In the genomic region with DNA sequence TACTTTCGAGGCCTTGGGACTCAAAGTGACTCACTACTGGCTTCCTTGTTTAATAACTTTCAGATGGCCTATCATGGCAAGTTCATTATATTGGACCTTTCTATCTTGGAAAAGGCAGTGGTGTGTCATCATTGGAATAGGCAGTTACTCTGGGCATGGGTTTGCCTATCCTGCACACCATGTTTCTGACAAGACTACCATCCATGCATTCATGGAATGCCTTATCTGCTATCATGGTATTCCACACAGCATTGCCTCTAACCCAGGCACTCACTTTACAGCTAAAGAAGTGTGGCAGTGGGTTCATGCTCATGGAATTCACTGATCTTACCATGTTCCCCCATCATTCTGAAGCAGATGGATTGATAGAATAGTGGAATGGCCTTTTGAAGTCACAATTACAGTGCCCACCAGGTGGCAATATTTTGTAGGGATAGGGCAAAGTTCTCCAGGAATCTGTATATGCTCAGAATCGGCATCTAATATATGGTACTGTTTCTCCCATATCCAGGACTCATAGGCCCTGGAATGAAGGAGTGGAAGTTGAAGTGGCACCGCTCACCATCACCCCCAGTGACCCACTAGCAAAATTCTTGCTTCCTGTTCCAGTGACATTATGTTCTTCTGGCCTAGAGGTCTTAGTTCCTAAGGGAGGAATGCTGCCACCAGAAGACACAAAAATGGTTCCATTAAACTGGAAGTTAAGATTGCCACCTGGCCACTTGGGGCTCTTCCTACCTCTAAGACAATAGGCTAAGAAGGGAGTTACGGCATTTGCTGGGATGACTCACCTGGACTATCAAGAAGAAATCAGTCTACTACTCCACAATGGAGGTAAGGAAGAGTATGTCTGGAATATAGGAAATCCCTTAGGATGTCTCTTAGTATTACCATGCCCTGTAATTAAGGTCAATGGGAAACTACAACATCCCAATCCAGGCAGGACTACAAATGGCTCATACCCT, we compare ENCODE assay signal across 10 cellular contexts.
DNase-seq lines count a peak whose midpoint lies in the region; ATAC-seq and TF ChIP-seq lines count a peak whose summit lies in the region.
"Had no signal": no experiment of that assay in that cellular context is flagged by ENCODE, and none has a peak within 500 bp of the region (broad histone marks: within the 10 kb centered on the region; RNA-seq: fewer than 3 reads in every experiment).

No MANE protein-coding gene starts in this region.

- H3K79me2 ChIP-seq in PC-9 (ENCODE audit: low read depth) = no peaks in the 10 kb centered on the region

- no peaks in the 10 kb centered on the region for H3K9me2 ChIP-seq in PC-9 (ENCODE audit: insufficient read depth)

- H4K20me1 ChIP-seq in PC-9 (ENCODE audit: insufficient read depth) = no peaks in the 10 kb centered on the region

- no peak overlapping the region for H2AFZ ChIP-seq in PC-9

- POLR2A ChIA-PET in PC-9 (lab: Charles Lee; ENCODE audit: unreplicated experiment) = no interaction called here

- CTCF ChIA-PET in PC-9 (lab: Charles Lee) = no interaction called here

- no TSS peak for BruUV-seq in PC-9 (replicated peaks; lab: Mats Ljungman, UMichigan)

- no peaks in the 10 kb centered on the region for H3F3A ChIP-seq in PC-9 (ENCODE audit: insufficient read depth, low read depth)

- no peaks in the 10 kb centered on the region for H3K4me1 ChIP-seq in PC-9 (replicated peaks; ENCODE audit: insufficient read depth)

- intact Hi-C loops in PC-9 (cut with micrococcal nuclease; ENCODE audit: unreplicated experiment) = loop anchor here (1.0 kb wide), 1 partner anchor 1268 kb away; no protein-coding TSS in a partner anchor

- no peaks in the 10 kb centered on the region for H3K27me3 ChIP-seq in PC-9 (ENCODE audit: insufficient read depth, low read depth)

- no peak overlapping the region for H3K4me2 ChIP-seq in PC-9

- DNase-seq in DMS53 treated with DMSO at 0.1 percent for 48 hours (lab: John Stamatoyannopoulos, UW; ENCODE audit: unreplicated experiment) = peak; percentile 39
- no peak for DNase-seq in LNCaP clone FGC (ENCODE audit: low read depth)
- DNase-seq in PC-9 = no peak
- DNase-seq in left kidney (ENCODE audit: low read depth, low spot score) = peak; percentile 41
- no peak for DNase-seq in activated effector memory CD4-positive, alpha-beta T cell treated with anti-CD3 and anti-CD28 coated beads, Interleukin-2, amount 50 U/mL, for 16 hours
- no peak for DNase-seq in NOMO-1 (lab: John Stamatoyannopoulos, UW; ENCODE audit: unreplicated experiment in 2 of 2)
- DNase-seq in epidermal melanocyte (ENCODE audit: insufficient read length, low spot score) = no peak
- DNase-seq: activated CD4-positive, alpha-beta T cell treated with anti-CD3 and anti-CD28 coated beads for 1 hour; amniotic stem cell had no signal

- H3K4me3 ChIP-seq in LNCaP clone FGC (ENCODE audit: low read depth, low read length) (no peak overlapping the region), PC-9 (no peak overlapping the region)

- TF ChIP-seq CTCF in LNCaP clone FGC (IDR thresholded peaks at IDR 0.05; ENCODE audit: control insufficient read depth, extremely low read depth, insufficient read depth) (peak; percentile 50), PC-9 (conservative IDR thresholded peaks at IDR 0.05) (peak; percentile 43; the same call in 1 of the 2 replicates)

- no peaks in the 10 kb centered on the region for H3K9me3 ChIP-seq in PC-9 (ENCODE audit: insufficient read depth, low read depth)

- H3K36me3 ChIP-seq in PC-9 (ENCODE audit: low read depth) = no peaks in the 10 kb centered on the region

- no peak for ATAC-seq in HG03139 (IDR thresholded peaks at IDR 0.05; ENCODE audit: unreplicated experiment)

- H3K27ac ChIP-seq in PC-9 = no peak overlapping the region

Comparison
In these comparisons a context has a peak if more than half of its experiments do, and no peak if none do; other contexts are left out.
1. DNase-seq: peak in DMS53 treated with DMSO at 0.1 percent for 48 hours (single experiment) and left kidney (single experiment); none in LNCaP clone FGC (single experiment), PC-9 (0 of 2), activated effector memory CD4-positive, alpha-beta T cell treated with anti-CD3 and anti-CD28 coated beads, Interleukin-2, amount 50 U/mL, for 16 hours (single experiment), NOMO-1 (0 of 2) and epidermal melanocyte (single experiment).